Comparison of ENCODE assay signal across 14 cellular contexts in the genomic region with DNA sequence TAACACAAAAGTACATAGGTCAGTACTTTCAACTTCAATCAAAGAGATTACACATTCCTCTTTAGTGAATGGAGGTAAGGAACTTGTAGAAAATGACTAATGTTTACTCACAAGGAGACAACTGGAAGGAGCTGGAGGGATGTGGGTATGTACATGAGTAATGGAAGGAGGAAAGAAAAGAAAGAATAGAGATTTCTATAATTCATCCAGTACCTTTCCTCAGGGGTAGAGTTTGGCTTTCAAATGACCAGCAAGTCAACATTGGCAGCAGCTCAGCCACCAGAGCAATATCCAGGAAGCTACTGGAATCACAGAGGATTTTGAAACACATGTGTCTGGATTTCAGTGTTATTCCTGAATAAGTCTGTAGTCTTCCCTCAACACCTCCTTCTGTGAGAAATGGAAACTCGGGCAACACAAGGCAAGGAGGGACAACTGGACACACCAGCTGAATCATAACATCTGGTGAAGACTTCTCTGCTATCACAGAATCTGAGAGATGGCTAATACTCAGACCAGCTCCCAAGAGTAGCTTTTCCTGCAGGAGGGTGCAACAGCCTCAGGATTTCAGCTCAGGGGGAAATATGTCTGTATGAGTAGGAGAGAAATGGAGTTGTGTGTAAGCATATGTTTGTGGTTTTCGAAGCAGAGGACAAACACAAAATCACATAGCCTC.
DNase-seq lines count a peak whose midpoint lies in the region; ATAC-seq and TF ChIP-seq lines count a peak whose summit lies in the region.
"Had no signal": no experiment of that assay in that cellular context is flagged by ENCODE, and none has a peak within 500 bp of the region (broad histone marks: within the 10 kb centered on the region; RNA-seq: fewer than 3 reads in every experiment).

No MANE protein-coding gene starts in this region.

- H3K27me3 ChIP-seq in right atrium auricular region: no peaks in the 10 kb centered on the region

- H3K4me1 ChIP-seq in right atrium auricular region: no peaks in the 10 kb centered on the region

- no peaks in the 10 kb centered on the region for H3K36me3 ChIP-seq in right atrium auricular region

- no peaks in the 10 kb centered on the region for H3K9me3 ChIP-seq in right atrium auricular region

- H3K27ac ChIP-seq in right atrium auricular region: peak overlapping the region in 1 of 2 donors; percentile 47

- no peak for TF ChIP-seq CTCF in right atrium auricular region (IDR thresholded peaks at IDR 0.05)
- no peak for TF ChIP-seq CTCF in astrocyte of the spinal cord (IDR thresholded peaks at IDR 0.05; ENCODE audit: low read depth, low read length)

- peaks cover 7% of the 10 kb centered on the region for H3K27me3 Mint-ChIP-seq in activated T-cell treated with anti-CD3 and anti-CD28 coated beads, Interleukin-2, amount 50 U/mL, for 24 hours

- H3K4me3 ChIP-seq in right atrium auricular region: no peak overlapping the region
- no peak overlapping the region for H3K4me3 ChIP-seq in astrocyte of the spinal cord (ENCODE audit: low read depth, low read length)

- no peaks in the 10 kb centered on the region for H3K4me1 Mint-ChIP-seq in activated T-cell treated with anti-CD3 and anti-CD28 coated beads, Interleukin-2, amount 50 U/mL, for 24 hours (ENCODE audit: low read depth)
- H3K4me1 Mint-ChIP-seq: activated CD4-positive, alpha-beta T cell treated with anti-CD3 and anti-CD28 coated beads for 36 hours; nephron had no signal

- no peaks in the 10 kb centered on the region for H3K9me3 Mint-ChIP-seq in activated T-cell treated with anti-CD3 and anti-CD28 coated beads, Interleukin-2, amount 50 U/mL, for 24 hours
- H3K9me3 Mint-ChIP-seq: nephron had no signal

- no peak overlapping the region for H3K4me3 Mint-ChIP-seq in activated T-cell treated with anti-CD3 and anti-CD28 coated beads, Interleukin-2, amount 50 U/mL, for 24 hours
- H3K4me3 Mint-ChIP-seq: activated CD4-positive, alpha-beta T cell treated with anti-CD3 and anti-CD28 coated beads for 36 hours; nephron had no signal

- H3K36me3 Mint-ChIP-seq in activated T-cell treated with anti-CD3 and anti-CD28 coated beads, Interleukin-2, amount 50 U/mL, for 24 hours (ENCODE audit: low read depth): no peaks in the 10 kb centered on the region

- in situ Hi-C loops in astrocyte of the spinal cord (cut with HindIII; ENCODE audit: low sequenced_read_pairs): no loop called here

- ATAC-seq in Right ventricle myocardium inferior (peak; percentile 76), left ventricle myocardium superior (peak; percentile 86), HG02885 (IDR thresholded peaks at IDR 0.05; ENCODE audit: poor library complexity, unreplicated experiment) (no peak)
- ATAC-seq: activated CD4-positive, alpha-beta T cell treated with anti-CD3 and anti-CD28 coated beads for 36 hours had no signal

- DNase-seq in Right ventricle myocardium inferior (ENCODE audit: missing footprints) (peak; percentile 46), right atrium auricular region (ENCODE audit: low spot score) (no peak), astrocyte of the spinal cord (ENCODE audit: low read depth, low spot score) (peak; percentile 70), left ventricle myocardium superior (no peak), SW480 (ENCODE audit: low spot score) (no peak), activated gamma-delta T cell treated with Interleukin-2 at 50 U/mL for 16 hours (no peak)
- DNase-seq in activated T-cell treated with anti-CD3 and anti-CD28 coated beads, Interleukin-2, amount 50 U/mL, for 24 hours: no peak
- DNase-seq: 8988T; activated CD4-positive, alpha-beta T cell treated with anti-CD3 and anti-CD28 coated beads for 36 hours; DND-41; NCI-H187; stimulated activated naive CD4-positive, alpha-beta T cell had no signal

- intact Hi-C loops in Right ventricle myocardium inferior (cut with DNase I): no loop called here
- intact Hi-C loops in left ventricle myocardium superior (cut with micrococcal nuclease): no loop called here

- H3K27ac Mint-ChIP-seq in activated T-cell treated with anti-CD3 and anti-CD28 coated beads, Interleukin-2, amount 50 U/mL, for 24 hours: no peak overlapping the region
- H3K27ac Mint-ChIP-seq: activated CD4-positive, alpha-beta T cell treated with anti-CD3 and anti-CD28 coated beads for 36 hours; nephron had no signal

Comparison
In these comparisons a context has a peak if more than half of its experiments do, and no peak if none do; other contexts are left out.
1. DNase-seq: peak in Right ventricle myocardium inferior (single experiment) and astrocyte of the spinal cord (single experiment); none in right atrium auricular region (single experiment), left ventricle myocardium superior (single experiment), SW480 (single experiment), activated gamma-delta T cell treated with Interleukin-2 at 50 U/mL for 16 hours (single experiment) and activated T-cell treated with anti-CD3 and anti-CD28 coated beads, Interleukin-2, amount 50 U/mL, for 24 hours (single experiment).